Comparison of ENCODE assay signal across 8 cellular contexts in the genomic region with DNA sequence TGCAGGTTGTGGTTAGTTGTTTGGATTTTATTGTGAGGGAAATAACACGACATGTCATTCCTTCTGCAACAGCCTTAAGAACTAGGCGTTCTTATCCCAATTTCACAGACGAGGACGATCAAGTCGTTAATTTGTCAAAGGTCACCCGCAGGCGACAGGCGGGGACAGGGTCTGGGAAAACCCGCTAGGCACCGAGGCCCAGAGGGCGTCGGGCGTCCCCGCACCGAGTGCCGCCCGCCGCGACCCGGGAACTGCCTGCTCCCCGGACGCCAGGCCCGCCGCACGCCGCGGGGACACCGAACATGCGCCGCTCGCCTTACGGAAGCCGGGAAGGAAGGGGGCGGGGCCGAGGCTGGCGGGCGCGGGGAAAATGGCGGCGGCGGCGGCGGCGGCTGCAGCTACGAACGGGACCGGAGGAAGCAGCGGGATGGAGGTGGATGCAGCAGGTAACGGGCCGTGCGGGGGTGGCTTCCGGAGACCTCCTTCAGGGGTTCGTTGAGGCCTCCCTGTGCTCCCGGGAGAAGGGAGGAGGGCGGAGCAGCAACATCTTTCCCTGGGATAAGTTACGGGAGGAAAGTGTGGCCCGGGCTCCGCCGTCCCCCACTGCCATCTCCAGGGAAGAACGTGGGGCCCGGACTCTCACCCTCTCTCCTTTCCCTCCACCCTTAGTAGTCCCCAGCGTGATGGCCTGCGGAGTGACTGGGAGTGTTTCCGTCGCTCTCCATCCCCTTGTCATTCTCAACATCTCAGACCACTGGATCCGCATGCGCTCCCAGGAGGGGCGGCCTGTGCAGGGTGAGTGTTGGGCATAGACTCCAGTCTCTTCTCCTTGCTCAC. TPM values are rescaled to one million over a fixed set of nuclear protein-coding genes. Genes with fewer than 3 reads are reported as not detected.
DNase-seq lines count a peak whose midpoint lies in the region; ATAC-seq, FAIRE-seq and TF ChIP-seq lines count a peak whose summit lies in the region.

A gene (plus strand): TSS at position 349 of the 837 bp plus-strand sequence. CDS start 22 bp downstream, at position 371.

- DNase-seq in GM10266 (ENCODE audit: extremely low spot score) (peak; percentile 90), NCI-H82 treated with DMSO at 0.1 percent for 48 hours (lab: John Stamatoyannopoulos, UW; ENCODE audit: unreplicated experiment) (peak; percentile 12), H1 (ENCODE audit: low read depth in 1 of 2, low spot score in 2 of 2) (peak in 1 of 2 experiments; percentile 93), mesenchymal stem cell (peak; percentile 80)
- DNase-seq in activated CD8-positive, alpha-beta memory T cell treated with anti-CD3 and anti-CD28 coated beads for 48 hours (ENCODE audit: low read depth in 2 of 3, low spot score in 2 of 3), result peak; percentile 71 to 85 (median 81)
- peak; percentile 63 for DNase-seq in stimulated activated CD8-positive, alpha-beta memory T cell treated with anti-CD3 and anti-CD28 coated beads, Interleukin-12 subunit alpha, Interleukin-12 subunit beta, amount 100 ng/mL, for 24 hours (ENCODE audit: extremely low read depth)

- no peak for TF ChIP-seq CTCF in GM10266 (IDR thresholded peaks at IDR 0.05; ENCODE audit: control insufficient read depth, insufficient read depth, low read depth, missing control alignments)
- TF ChIP-seq CTCF in H1 (IDR thresholded peaks at IDR 0.05; ENCODE audit: control extremely low read depth in 1 of 3, insufficient read depth in 1 of 3, low read depth in 1 of 3, low read length in 3 of 3), result no peak

- H3K4ac ChIP-seq in H1 (replicated peaks; ENCODE audit: insufficient read length, low read depth, low read length) (peak within 1 kb of the TSS; percentile 70), mesenchymal stem cell (ENCODE audit: low read depth in 1 of 2, low read length in 2 of 2) (peak within 1 kb of the TSS; percentile 85 to 94)

- no peak within 1 kb of the TSS for H2BK20ac ChIP-seq in H1 (ENCODE audit: low read length)

- FAIRE-seq in H1 (lab: Jason Lieb, UNC), result no peak

- H4K5ac ChIP-seq in H1 (ENCODE audit: insufficient read length, low read depth, low read length), result peak within 1 kb of the TSS; percentile 85

- H3K27me3 ChIP-seq in H1 (replicated peaks in 1 of 4; ENCODE audit: control insufficient read depth in 3 of 4, extremely low read depth in 1 of 4, insufficient read depth in 3 of 4, low read length in 3 of 4) (no peaks in the 10 kb centered on the region), mesenchymal stem cell (ENCODE audit: control insufficient read depth in 1 of 2, insufficient read depth in 1 of 2, low read length in 2 of 2) (no peaks in the 10 kb centered on the region)

- peak within 1 kb of the TSS; percentile 79; the same call in 1 of the 2 replicates for H2BK5ac ChIP-seq in H1 (ENCODE audit: low read depth, low read length)
- no peak within 1 kb of the TSS for H2BK5ac ChIP-seq in mesenchymal stem cell (ENCODE audit: low read depth, low read length, poor library complexity, severe bottlenecking)

- H3K56ac ChIP-seq in H1 (replicated peaks; ENCODE audit: insufficient read length, low read depth, low read length), result peak within 1 kb of the TSS; percentile 89

- TF ChIP-seq RAD21 in H1 (IDR thresholded peaks at IDR 0.05 in 1 of 2, conservative IDR thresholded peaks at IDR 0.05 in 1 of 2; ENCODE audit: low read depth in 2 of 2, low read length in 2 of 2), result no peak

- H2BK15ac ChIP-seq in H1 (ENCODE audit: low read length) (0 out of 2 replicates have a peak within 1 kb of the TSS, but pooled peaks have one; percentile 67), mesenchymal stem cell (ENCODE audit: low read depth, poor library complexity, severe bottlenecking) (peak within 1 kb of the TSS; percentile 96)

- peak; percentile 54 to 83 for TF ChIP-seq POLR2A in H1 (IDR thresholded peaks at IDR 0.05; ENCODE audit: control extremely low read depth in 1 of 2, low read depth in 2 of 2, low read length in 2 of 2)

- H3K36me3 ChIP-seq in H1 (ENCODE audit: control insufficient read depth in 2 of 4, insufficient read depth in 4 of 4, low read length in 3 of 4), result peaks cover 25 to 36% (median 32%) of the 10 kb centered on the region in 4 experiments
- peaks cover 34 to 36% of the 10 kb centered on the region in 2 experiments for H3K36me3 ChIP-seq in mesenchymal stem cell (ENCODE audit: control insufficient read depth in 1 of 2, insufficient read depth in 2 of 2, low read depth in 1 of 2, low read length in 2 of 2)

- H3K9ac ChIP-seq in H1 (replicated peaks in 1 of 4; ENCODE audit: extremely low read depth in 1 of 4, low read depth in 3 of 4, low read length in 3 of 4), result peak within 1 kb of the TSS; percentile 78 to 93 (median 88)
- H3K9ac ChIP-seq in mesenchymal stem cell (ENCODE audit: low read length), result peak within 1 kb of the TSS; percentile 96

- H3K14ac ChIP-seq in H1 (ENCODE audit: insufficient read length), result no peak within 1 kb of the TSS
- peak within 1 kb of the TSS in 1 of 2 experiments; percentile 86 for H3K14ac ChIP-seq in mesenchymal stem cell (ENCODE audit: low read length in 2 of 2)

- H3K79me2 ChIP-seq in H1 (ENCODE audit: control insufficient read depth in 1 of 2, insufficient read depth in 2 of 2, low read length in 2 of 2), result peaks cover 0 to 6% of the 10 kb centered on the region in 2 experiments; a peak in 1 of 4 replicates

- H3K4me1 ChIP-seq in H1 (replicated peaks in 1 of 4; ENCODE audit: control insufficient read depth in 3 of 4, insufficient read depth in 4 of 4, low read length in 3 of 4) (no peaks in the 10 kb centered on the region; a peak in 1 of 7 replicates), mesenchymal stem cell (ENCODE audit: control insufficient read depth, insufficient read depth, low read depth, low read length) (peaks cover 8% of the 10 kb centered on the region)

- no peak within 1 kb of the TSS for H3K23ac ChIP-seq in H1 (ENCODE audit: insufficient read length)
- peak within 1 kb of the TSS in 1 of 2 experiments; percentile 87 for H3K23ac ChIP-seq in mesenchymal stem cell (ENCODE audit: low read length in 2 of 2)

- H4K91ac ChIP-seq in H1 (replicated peaks; ENCODE audit: insufficient read length, low read length), result peak within 1 kb of the TSS; percentile 83
- H4K91ac ChIP-seq in mesenchymal stem cell (ENCODE audit: low read length), result peak within 1 kb of the TSS; percentile 97

- 5% methylated on average over 27 of the region's 68 CpGs; no CpG with 5 or more reads in 1 of the 2 experiments for WGBS in H1 (ENCODE audit: extremely low coverage in 1 of 2, insufficient coverage in 1 of 2, insufficient read length in 1 of 2, insufficient replicate concordance in 2 of 2, low coverage in 1 of 2, low lambda C conversion rate in 2 of 2, missing lambda C conversion rate in 1 of 2), 2 experiments
- under 1% methylated on average over 49 of the region's 68 CpGs for WGBS in mesenchymal stem cell

- H3K4me2 ChIP-seq in H1 (ENCODE audit: insufficient read depth in 1 of 2, low read depth in 2 of 2, low read length in 2 of 2) (peak within 1 kb of the TSS; percentile 66 to 70), mesenchymal stem cell (ENCODE audit: low read length, poor library complexity, severe bottlenecking) (peak within 1 kb of the TSS; percentile 90)

- no peaks in the 10 kb centered on the region for H3K9me3 ChIP-seq in H1 (ENCODE audit: insufficient read depth in 2 of 2, low read depth in 1 of 2, low read length in 1 of 2)
- H3K9me3 ChIP-seq in mesenchymal stem cell (ENCODE audit: control insufficient read depth, low read length), result no peaks in the 10 kb centered on the region

- H3K79me1 ChIP-seq in H1 (ENCODE audit: low read depth, low read length), result peaks cover 5% of the 10 kb centered on the region
- peaks cover 13% of the 10 kb centered on the region for H3K79me1 ChIP-seq in mesenchymal stem cell (replicated peaks; ENCODE audit: low read length, poor library complexity, severe bottlenecking)

- H3K4me3 ChIP-seq in H1 (ENCODE audit: extremely low read depth in 1 of 4, insufficient read depth in 2 of 4, low read depth in 3 of 4, low read length in 4 of 4), result peak within 1 kb of the TSS; percentile 78 to 98 (median 96)
- peak within 1 kb of the TSS; percentile 85 to 97 for H3K4me3 ChIP-seq in mesenchymal stem cell (ENCODE audit: insufficient read depth in 1 of 2, low read depth in 1 of 2, low read length in 2 of 2)

- 0 out of 2 replicates have a peak within 1 kb of the TSS, but pooled peaks have one; percentile 7 for H2AK5ac ChIP-seq in H1 (ENCODE audit: low read depth, low read length)
- H2AK5ac ChIP-seq in mesenchymal stem cell (ENCODE audit: low read length, severe bottlenecking), result no peak within 1 kb of the TSS

- ATAC-seq in HG03135 (IDR thresholded peaks at IDR 0.05; ENCODE audit: unreplicated experiment), result peak; percentile 49
- no peak for ATAC-seq in HG02938 (IDR thresholded peaks at IDR 0.05; ENCODE audit: unreplicated experiment)

- POLR2A ChIA-PET in H1 (lab: Charles Lee; ENCODE audit: partially characterized antibody), result interaction anchor here (0.7 to 19.5 kb wide), 13 partner anchors 5 to 91 kb away, joined by 3 to 722 read pairs (median 4); a partner anchor contains a TSS

- H2BK12ac ChIP-seq in H1 (ENCODE audit: low read depth, low read length), result peak within 1 kb of the TSS; percentile 69; the same call in 1 of the 2 replicates
- peak within 1 kb of the TSS; percentile 66 to 93 for H2BK12ac ChIP-seq in mesenchymal stem cell (ENCODE audit: low read length in 2 of 2)

- H2BK120ac ChIP-seq in H1 (replicated peaks; ENCODE audit: low read depth, low read length), result peak within 1 kb of the TSS; percentile 4
- peak within 1 kb of the TSS; percentile 88 for H2BK120ac ChIP-seq in mesenchymal stem cell (ENCODE audit: low read depth, low read length)

- peak within 1 kb of the TSS; percentile 88 for H3K18ac ChIP-seq in H1 (ENCODE audit: extremely low read depth, low read length)
- H3K18ac ChIP-seq in mesenchymal stem cell (ENCODE audit: low read depth in 1 of 2, low read length in 2 of 2), result peak within 1 kb of the TSS; percentile 89 to 93

- peak in 1 of 2 experiments; percentile 13; a peak in 1 of 3 replicates for TF ChIP-seq EP300 in H1 (IDR thresholded peaks at IDR 0.05; ENCODE audit: borderline replicate concordance in 1 of 2, low read depth in 2 of 2, low read length in 2 of 2)

- H3K27ac ChIP-seq in H1 (ENCODE audit: low read depth, low read length) (peak within 1 kb of the TSS; percentile 77), mesenchymal stem cell (ENCODE audit: low read length, poor library complexity, severe bottlenecking) (peak within 1 kb of the TSS; percentile 65)

- CTCF ChIA-PET in H1 (lab: Charles Lee; ENCODE audit: partially characterized antibody), result interaction anchor here (0.7 to 2.4 kb wide), 3 partner anchors 41 to 46 kb away, joined by 3 to 5 read pairs (median 3); no protein-coding TSS in a partner anchor

- peaks cover 12 to 15% of the 10 kb centered on the region in 2 experiments for H4K20me1 ChIP-seq in H1 (replicated peaks in 1 of 2; ENCODE audit: control insufficient read depth in 1 of 2, insufficient read depth in 2 of 2, low read length in 2 of 2)

- peaks cover 4% of the 10 kb centered on the region; the same call in 1 of the 2 replicates for H3K23me2 ChIP-seq in H1 (ENCODE audit: low read depth, low read length)

- H4K8ac ChIP-seq in H1 (ENCODE audit: extremely low read depth, insufficient read depth, low read length), result peak within 1 kb of the TSS; percentile 95
- peak within 1 kb of the TSS; percentile 97 for H4K8ac ChIP-seq in mesenchymal stem cell (ENCODE audit: low read length)

- peak within 1 kb of the TSS; percentile 73; the same call in 1 of the 2 replicates for H2AFZ ChIP-seq in H1 (ENCODE audit: low read length)
- peak within 1 kb of the TSS; percentile 48 for H2AFZ ChIP-seq in mesenchymal stem cell (ENCODE audit: low read depth, low read length)

RNA-seq across cellular contexts. Expression of the gene that starts here (rescaled TPM):
- total RNA-seq in H1 (2021; fragmentation: NEBNext Ultra II Directional; extraction: Animal tissue kit (Norgen Biotek cat#: 25700)), result 127 and 128 TPM in 2 replicates
- polyA plus RNA-seq in H1 (2011; rRNA removed), result 159 and 225 TPM in 2 replicates
- 182 TPM for polyA plus RNA-seq in H1 (2011; cell fraction: cytosol; rRNA removed)
- polyA plus RNA-seq in H1 (2011; cell fraction: nucleus; rRNA removed), result 125 TPM
- 126 to 168 TPM (median 164 TPM) in 4 replicates for polyA plus RNA-seq in H1 (2012, experiment 1 of 2)
- polyA plus RNA-seq in H1 (2012, experiment 2 of 2), result 93.7 TPM
- 98.9 TPM for polyA plus RNA-seq in H1 (2013, experiment 1 of 2)
- polyA plus RNA-seq in H1 (2013, experiment 2 of 2), result 103 TPM
- 154 and 162 TPM in 2 replicates for polyA minus RNA-seq in H1 (2011; rRNA and poly(A)+ RNA removed)
- 75.1 TPM for polyA minus RNA-seq in H1 (2011; cell fraction: cytosol; rRNA and poly(A)+ RNA removed)
- 66.5 TPM for polyA minus RNA-seq in H1 (2011; cell fraction: nucleus; rRNA and poly(A)+ RNA removed)
- polyA plus RNA-seq in mesenchymal stem cell (2013, experiment 1 of 2), result 239 TPM
- 239 TPM for polyA plus RNA-seq in mesenchymal stem cell (2013, experiment 2 of 2)
